Comparison of ENCODE assay signal across 8 cellular contexts in the genomic region with DNA sequence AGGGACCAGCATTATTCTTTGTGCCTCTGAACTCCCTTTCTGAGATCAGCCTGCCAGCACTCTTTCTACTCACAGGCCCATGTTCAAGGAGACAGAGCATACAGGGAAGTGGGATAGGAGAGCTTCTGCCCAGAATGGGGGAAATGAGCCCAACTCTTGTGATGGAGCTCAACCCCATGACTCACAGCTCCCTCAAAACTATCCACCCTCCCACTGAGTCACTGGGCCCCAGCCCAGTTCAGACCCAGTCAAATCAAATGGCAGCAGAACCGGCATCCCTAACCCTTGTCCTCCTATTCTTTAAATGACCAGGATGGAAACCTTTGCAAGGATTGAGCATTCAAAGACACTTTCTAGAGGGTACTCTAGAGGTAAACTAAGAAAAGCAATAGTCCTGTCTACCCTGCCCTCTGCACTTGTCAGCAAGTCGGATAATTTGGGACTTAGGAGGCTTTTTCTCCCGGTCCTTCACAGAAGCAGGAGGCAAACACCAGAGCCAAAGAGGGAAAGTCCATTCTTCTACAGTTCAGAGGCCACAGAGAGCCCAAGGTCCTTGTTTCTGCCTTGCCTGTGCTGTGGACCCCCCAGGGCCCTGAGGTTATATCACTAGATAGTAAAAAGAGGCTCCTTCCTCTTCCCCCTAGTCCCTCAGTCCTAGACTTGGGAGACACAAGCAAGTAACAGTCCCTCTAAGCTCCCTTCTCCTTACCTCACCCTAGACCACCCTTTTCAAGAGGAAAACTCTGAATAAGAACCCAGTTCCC. TPM values are rescaled to one million over a fixed set of nuclear protein-coding genes. Genes with fewer than 3 reads are reported as not detected.
DNase-seq lines count a peak whose midpoint lies in the region; ATAC-seq, FAIRE-seq and TF ChIP-seq lines count a peak whose summit lies in the region.

No MANE protein-coding gene starts in this region.

- no peak for TF ChIP-seq RAD21 in HepG2 (CRISPR knock-in tag; IDR thresholded peaks at IDR 0.05)

- H3K36me3 Mint-ChIP-seq in activated CD8-positive, alpha-beta memory T cell treated with anti-CD3 and anti-CD28 coated beads, Interleukin-2, amount 10 ng/mL, durations not matched to agents 7 days and 5 days, result peaks cover 4% of the 10 kb centered on the region
- no peaks in the 10 kb centered on the region for H3K36me3 Mint-ChIP-seq in astrocyte (ENCODE audit: low read depth, unreplicated experiment)

- H3K4me1 ChIP-seq in astrocyte (ENCODE audit: insufficient read depth, low read length) (peaks cover 56% of the 10 kb centered on the region), HepG2 (ENCODE audit: insufficient read depth, low read length) (peaks cover 48% of the 10 kb centered on the region), subcutaneous abdominal adipose tissue (ENCODE audit: control insufficient read depth in 5 of 5, insufficient read depth in 5 of 5, low read length in 5 of 5) (peaks cover 13 to 80% (median 68%) of the 10 kb centered on the region in 5 donors)

- no peak for DNase-seq in activated CD8-positive, alpha-beta memory T cell treated with anti-CD3 and anti-CD28 coated beads, Interleukin-2, amount 10 ng/mL, durations not matched to agents 7 days and 5 days
- DNase-seq in activated CD8-positive, alpha-beta memory T cell treated with anti-CD3 and anti-CD28 coated beads, Interleukin-2, amount 50 U/mL, for 48 hours, result no peak
- DNase-seq in astrocyte (ENCODE audit: low read depth) (peak; percentile 60), HepG2 (ENCODE audit: low spot score) (no peak), kidney glomerular epithelial cell (lab: John Stamatoyannopoulos, UW) (no peak)

- no peaks in the 10 kb centered on the region for H3K27me3 Mint-ChIP-seq in activated CD8-positive, alpha-beta memory T cell treated with anti-CD3 and anti-CD28 coated beads, Interleukin-2, amount 10 ng/mL, durations not matched to agents 7 days and 5 days
- no peaks in the 10 kb centered on the region for H3K27me3 Mint-ChIP-seq in astrocyte (ENCODE audit: low read depth, unreplicated experiment)

- H3K27ac Mint-ChIP-seq in activated CD8-positive, alpha-beta memory T cell treated with anti-CD3 and anti-CD28 coated beads, Interleukin-2, amount 10 ng/mL, durations not matched to agents 7 days and 5 days, result peak overlapping the region; percentile 82
- peak overlapping the region; percentile 93 for H3K27ac Mint-ChIP-seq in astrocyte (ENCODE audit: unreplicated experiment)

- H3K4me3 ChIP-seq in astrocyte (ENCODE audit: insufficient read depth, low read depth, low read length) (peak overlapping the region; percentile 48), HepG2 (replicated peaks in 1 of 3; ENCODE audit: insufficient read depth in 1 of 3, low read depth in 2 of 3, low read length in 3 of 3) (peak overlapping the region in 1 of 3 experiments; percentile 53; a peak in 1 of 6 replicates), subcutaneous abdominal adipose tissue (ENCODE audit: low read depth in 1 of 5, low read length in 5 of 5) (peak overlapping the region in 4 of 5 donors; percentile 48 to 82 (median 68))

- H3K36me3 ChIP-seq in astrocyte (ENCODE audit: insufficient read depth, low read length) (peaks cover 7% of the 10 kb centered on the region), HepG2 (replicated peaks in 1 of 2; ENCODE audit: control insufficient read depth in 1 of 2, insufficient read depth in 2 of 2, low read length in 2 of 2) (no peaks in the 10 kb centered on the region), subcutaneous abdominal adipose tissue (ENCODE audit: control insufficient read depth in 5 of 5, insufficient read depth in 5 of 5, low read length in 5 of 5) (peaks cover 0 to 15% (median 14%) of the 10 kb centered on the region in 5 donors)

- peak overlapping the region; percentile 85 for H3K9ac ChIP-seq in astrocyte (ENCODE audit: low read length)
- H3K9ac ChIP-seq in HepG2 (ENCODE audit: insufficient read depth, low read depth, low read length), result 0 out of 2 replicates have a peak overlapping the region, but pooled peaks have one; percentile 16
- H3K9ac ChIP-seq in subcutaneous abdominal adipose tissue (ENCODE audit: low read length in 5 of 5), result peak overlapping the region in 4 of 5 donors; percentile 64 to 77 (median 70)

- no peak for TF ChIP-seq POLR2A in HepG2 (IDR thresholded peaks at IDR 0.05; ENCODE audit: insufficient read depth in 1 of 2, low read depth in 2 of 2, low read length in 2 of 2)

- no peak for FAIRE-seq in astrocyte (lab: Jason Lieb, UNC)
- no peak for FAIRE-seq in HepG2 (lab: Jason Lieb, UNC)

- CTCF ChIA-PET in activated CD8-positive, alpha-beta memory T cell treated with anti-CD3 and anti-CD28 coated beads, Interleukin-2, amount 10 ng/mL, durations not matched to agents 7 days and 5 days (lab: Charles Lee), result interaction anchor here (0.8 to 8.4 kb wide), 8 partner anchors 9 to 369 kb away, joined by 3 to 44 read pairs (median 5); a partner anchor contains a TSS
- CTCF ChIA-PET in HepG2 (lab: Yijun Ruan, JAX; ENCODE audit: low intra/inter-chr PET ratio, low total read pairs), result no interaction called here

- no peak for ATAC-seq in activated CD8-positive, alpha-beta memory T cell treated with anti-CD3 and anti-CD28 coated beads, Interleukin-2, amount 10 ng/mL, durations not matched to agents 7 days and 5 days
- ATAC-seq in HepG2, result no peak
- ATAC-seq in activated CD4-positive, CD25-positive, alpha-beta regulatory T cell treated with anti-CD3 and anti-CD28 coated beads, Interleukin-2, amount 50 U/mL, for 24 hours, result no peak
- no peak for ATAC-seq in GM19397 (IDR thresholded peaks at IDR 0.05; ENCODE audit: unreplicated experiment)

- H3K27me3 ChIP-seq in astrocyte (ENCODE audit: insufficient read depth, low read length) (no peaks in the 10 kb centered on the region), HepG2 (ENCODE audit: control insufficient read depth in 1 of 2, insufficient read depth in 2 of 2, low read length in 2 of 2) (no peaks in the 10 kb centered on the region; a peak in 1 of 5 replicates), subcutaneous abdominal adipose tissue (ENCODE audit: control insufficient read depth in 5 of 5, insufficient read depth in 4 of 5, low read length in 5 of 5) (no peaks in the 10 kb centered on the region)

- peaks cover 64% of the 10 kb centered on the region for H3K79me2 ChIP-seq in astrocyte (ENCODE audit: insufficient read depth, low read length)
- H3K79me2 ChIP-seq in HepG2 (ENCODE audit: insufficient read depth, low read length), result no peaks in the 10 kb centered on the region

- H3K27ac ChIP-seq in astrocyte (ENCODE audit: low read depth, low read length) (peak overlapping the region; percentile 84), HepG2 (ENCODE audit: extremely low read length, insufficient read depth, low read length) (no peak overlapping the region), subcutaneous abdominal adipose tissue (ENCODE audit: low read depth, low read length) (peak overlapping the region; percentile 94)

- H3K9me3 ChIP-seq in astrocyte (ENCODE audit: insufficient read depth, low read depth, low read length) (no peaks in the 10 kb centered on the region), HepG2 (ENCODE audit: low read length) (no peaks in the 10 kb centered on the region), subcutaneous abdominal adipose tissue (ENCODE audit: control insufficient read depth in 5 of 5, low read length in 5 of 5) (no peaks in the 10 kb centered on the region)

- H4K20me1 ChIP-seq in astrocyte (ENCODE audit: insufficient read depth, low read length) (peaks cover 31% of the 10 kb centered on the region), HepG2 (ENCODE audit: insufficient read depth, low read length) (no peaks in the 10 kb centered on the region)

- H3K9me3 Mint-ChIP-seq in activated CD8-positive, alpha-beta memory T cell treated with anti-CD3 and anti-CD28 coated beads, Interleukin-2, amount 10 ng/mL, durations not matched to agents 7 days and 5 days (ENCODE audit: low read depth), result no peaks in the 10 kb centered on the region
- H3K9me3 Mint-ChIP-seq in astrocyte (ENCODE audit: unreplicated experiment), result no peaks in the 10 kb centered on the region

- BruUV-seq in HepG2 (replicated peaks; lab: Mats Ljungman, UMichigan), result no TSS peak

- TF ChIP-seq CTCF in astrocyte (IDR thresholded peaks at IDR 0.05; ENCODE audit: insufficient read depth, low read depth, low read length), result no peak
- TF ChIP-seq CTCF in HepG2 (CRISPR knock-in tag; IDR thresholded peaks at IDR 0.05), result no peak

- 29% methylated on average over 2 of the region's 3 CpGs for WGBS in HepG2 (ENCODE audit: low lambda C conversion rate)

- in situ Hi-C loops in HepG2 (cut with HindIII; ENCODE audit: extremely low pct_ligation_motif_present, low pct_unique_long_range_greater_than_20kb), result loop anchor here (10.0 kb wide), 1 partner anchor 542 kb away; a partner anchor contains a TSS

- peaks cover 49% of the 10 kb centered on the region for H3K4me1 Mint-ChIP-seq in activated CD8-positive, alpha-beta memory T cell treated with anti-CD3 and anti-CD28 coated beads, Interleukin-2, amount 10 ng/mL, durations not matched to agents 7 days and 5 days
- H3K4me1 Mint-ChIP-seq in astrocyte (ENCODE audit: low read depth, unreplicated experiment), result peaks cover 35% of the 10 kb centered on the region

- H2AFZ ChIP-seq in astrocyte (ENCODE audit: low read depth, low read length) (no peak overlapping the region), HepG2 (ENCODE audit: low read length) (peak overlapping the region; percentile 2)

- H3K4me3 Mint-ChIP-seq in activated CD8-positive, alpha-beta memory T cell treated with anti-CD3 and anti-CD28 coated beads, Interleukin-2, amount 10 ng/mL, durations not matched to agents 7 days and 5 days, result peak overlapping the region; percentile 60
- H3K4me3 Mint-ChIP-seq in astrocyte (ENCODE audit: unreplicated experiment), result peak overlapping the region; percentile 95

- TF ChIP-seq EP300 in HepG2 (IDR thresholded peaks at IDR 0.05; ENCODE audit: low read depth in 2 of 2, low read length in 2 of 2) (no peak), HepG2 (CRISPR knock-in tag; IDR thresholded peaks at IDR 0.05; ENCODE audit: borderline replicate concordance) (no peak)

- POLR2A ChIA-PET in HepG2 (lab: Yijun Ruan, JAX), result interaction anchor here (0.8 to 2.5 kb wide), 6 partner anchors 10 to 145 kb away, joined by 3 to 17 read pairs (median 7); a partner anchor contains a TSS

- peak overlapping the region; percentile 94 for H3K4me2 ChIP-seq in astrocyte (ENCODE audit: low read length)
- H3K4me2 ChIP-seq in HepG2 (ENCODE audit: low read depth, low read length), result peak overlapping the region; percentile 78

- intact Hi-C loops in HepG2 (cut with micrococcal nuclease; ENCODE audit: unreplicated experiment), result no loop called here

RNA-seq across cellular contexts. Expression of a gene that starts 3.2 kb away (rescaled TPM):
- 10 to 100 TPM; 15.9 to 17.1 TPM for total RNA-seq in activated CD8-positive, alpha-beta memory T cell treated with anti-CD3 and anti-CD28 coated beads, Interleukin-2, amount 10 ng/mL, durations not matched to agents 7 days and 5 days
- total RNA-seq in astrocyte (68.9 and 76.9 TPM in 2 replicates), HepG2 (2016; rRNA removed; fragmentation: Illumina TruSeq; extraction: Trizol) (1.9 and 2.3 TPM in 2 replicates)
- total RNA-seq in HepG2 (2016; cell fraction: cytosol; rRNA removed; fragmentation: Illumina TruSeq; extraction: Trizol; ENCODE audit: low read depth), result 0.26 and 0.61 TPM in 2 replicates
- total RNA-seq in HepG2 (2016; cell fraction: insoluble cytoplasmic fraction; rRNA removed; fragmentation: Illumina TruSeq; extraction: Trizol), result 1.6 and 2.0 TPM in 2 replicates
- 1.2 and 1.5 TPM in 2 replicates for total RNA-seq in HepG2 (2016; cell fraction: membrane; rRNA removed; fragmentation: Illumina TruSeq; extraction: Trizol)
- total RNA-seq in HepG2 (2016; cell fraction: nucleus; rRNA removed; fragmentation: Illumina TruSeq; extraction: Trizol), result 1.8 and 2.3 TPM in 2 replicates
- polyA plus RNA-seq in HepG2 (2011; rRNA removed), result 6.4 and 7.1 TPM in 2 replicates
- polyA plus RNA-seq in HepG2 (2011; cell fraction: cytosol; rRNA removed), result 6.6 and 6.7 TPM in 2 replicates
- 16.6 and 22.2 TPM in 2 replicates for polyA plus RNA-seq in HepG2 (2011; cell fraction: nucleus; rRNA removed)
- polyA plus RNA-seq in HepG2 (2012), result 2.0 and 2.1 TPM in 2 replicates
- polyA plus RNA-seq in HepG2 (2016; cell fraction: cytosol; fragmentation: Illumina TruSeq; extraction: Trizol; ENCODE audit: low read depth), result 0.47 and 0.61 TPM in 2 replicates
- polyA plus RNA-seq in HepG2 (2016; cell fraction: insoluble cytoplasmic fraction; fragmentation: Illumina TruSeq; extraction: Trizol; ENCODE audit: low read depth), result 2.2 TPM in 2 replicates
- polyA plus RNA-seq in HepG2 (2016; cell fraction: membrane; fragmentation: Illumina TruSeq; extraction: Trizol; ENCODE audit: low read depth), result 1.4 and 1.6 TPM in 2 replicates
- 4.3 and 5.5 TPM in 2 replicates for polyA plus RNA-seq in HepG2 (2016; cell fraction: nucleus; fragmentation: Illumina TruSeq; extraction: Trizol; ENCODE audit: insufficient read depth, low read depth)
- polyA minus RNA-seq in HepG2 (2011; rRNA and poly(A)+ RNA removed; ENCODE audit: low replicate concordance), result 7.8 and 10.5 TPM in 2 replicates
- 1.7 and 1.8 TPM in 2 replicates for polyA minus RNA-seq in HepG2 (2011; cell fraction: cytosol; rRNA and poly(A)+ RNA removed)
- 3.7 and 4.0 TPM in 2 replicates for polyA minus RNA-seq in HepG2 (2011; cell fraction: nucleus; rRNA and poly(A)+ RNA removed)

RNA-seq across cellular contexts. Expression of a gene that starts 9.5 kb away (rescaled TPM):
- total RNA-seq in activated CD8-positive, alpha-beta memory T cell treated with anti-CD3 and anti-CD28 coated beads, Interleukin-2, amount 10 ng/mL, durations not matched to agents 7 days and 5 days, result 100 to 1,000 TPM; 145 to 169 TPM
- total RNA-seq in astrocyte (83.1 and 85.1 TPM in 2 replicates), HepG2 (2016; rRNA removed; fragmentation: Illumina TruSeq; extraction: Trizol) (250 and 305 TPM in 2 replicates)
- total RNA-seq in HepG2 (2016; cell fraction: cytosol; rRNA removed; fragmentation: Illumina TruSeq; extraction: Trizol; ENCODE audit: low read depth), result 682 and 717 TPM in 2 replicates
- total RNA-seq in HepG2 (2016; cell fraction: insoluble cytoplasmic fraction; rRNA removed; fragmentation: Illumina TruSeq; extraction: Trizol), result 259 and 314 TPM in 2 replicates
- total RNA-seq in HepG2 (2016; cell fraction: membrane; rRNA removed; fragmentation: Illumina TruSeq; extraction: Trizol), result 635 and 649 TPM in 2 replicates
- 99.4 and 103 TPM in 2 replicates for total RNA-seq in HepG2 (2016; cell fraction: nucleus; rRNA removed; fragmentation: Illumina TruSeq; extraction: Trizol)
- 243 and 245 TPM in 2 replicates for polyA plus RNA-seq in HepG2 (2011; rRNA removed)
- polyA plus RNA-seq in HepG2 (2011; cell fraction: cytosol; rRNA removed), result 206 and 268 TPM in 2 replicates
- polyA plus RNA-seq in HepG2 (2011; cell fraction: nucleus; rRNA removed), result 223 and 235 TPM in 2 replicates
- 137 and 155 TPM in 2 replicates for polyA plus RNA-seq in HepG2 (2012)
- polyA plus RNA-seq in HepG2 (2016; cell fraction: cytosol; fragmentation: Illumina TruSeq; extraction: Trizol; ENCODE audit: low read depth), result 796 and 800 TPM in 2 replicates
- polyA plus RNA-seq in HepG2 (2016; cell fraction: insoluble cytoplasmic fraction; fragmentation: Illumina TruSeq; extraction: Trizol; ENCODE audit: low read depth), result 284 and 314 TPM in 2 replicates
- polyA plus RNA-seq in HepG2 (2016; cell fraction: membrane; fragmentation: Illumina TruSeq; extraction: Trizol; ENCODE audit: low read depth), result 557 and 563 TPM in 2 replicates
- polyA plus RNA-seq in HepG2 (2016; cell fraction: nucleus; fragmentation: Illumina TruSeq; extraction: Trizol; ENCODE audit: insufficient read depth, low read depth), result 177 and 181 TPM in 2 replicates
- 125 and 128 TPM in 2 replicates for polyA minus RNA-seq in HepG2 (2011; rRNA and poly(A)+ RNA removed; ENCODE audit: low replicate concordance)
- 41.4 and 52.8 TPM in 2 replicates for polyA minus RNA-seq in HepG2 (2011; cell fraction: cytosol; rRNA and poly(A)+ RNA removed)
- polyA minus RNA-seq in HepG2 (2011; cell fraction: nucleus; rRNA and poly(A)+ RNA removed), result 27.2 and 45.5 TPM in 2 replicates

RNA-seq across cellular contexts. Expression of a gene that starts 16.0 kb away (rescaled TPM):
- total RNA-seq in activated CD8-positive, alpha-beta memory T cell treated with anti-CD3 and anti-CD28 coated beads, Interleukin-2, amount 10 ng/mL, durations not matched to agents 7 days and 5 days, result 10 to 100 TPM; 28.5 to 31.6 TPM
- total RNA-seq in astrocyte (19.7 and 20.8 TPM in 2 replicates), HepG2 (2016; rRNA removed; fragmentation: Illumina TruSeq; extraction: Trizol) (6.6 and 20.5 TPM in 2 replicates)
- total RNA-seq in HepG2 (2016; cell fraction: cytosol; rRNA removed; fragmentation: Illumina TruSeq; extraction: Trizol; ENCODE audit: low read depth), result 1.7 and 3.4 TPM in 2 replicates
- total RNA-seq in HepG2 (2016; cell fraction: insoluble cytoplasmic fraction; rRNA removed; fragmentation: Illumina TruSeq; extraction: Trizol), result 6.2 and 20.0 TPM in 2 replicates
- 3.2 and 3.6 TPM in 2 replicates for total RNA-seq in HepG2 (2016; cell fraction: membrane; rRNA removed; fragmentation: Illumina TruSeq; extraction: Trizol)
- total RNA-seq in HepG2 (2016; cell fraction: nucleus; rRNA removed; fragmentation: Illumina TruSeq; extraction: Trizol), result 18.5 and 23.4 TPM in 2 replicates
- 24.4 and 26.2 TPM in 2 replicates for polyA plus RNA-seq in HepG2 (2011; rRNA removed)
- 18.2 and 19.4 TPM in 2 replicates for polyA plus RNA-seq in HepG2 (2011; cell fraction: cytosol; rRNA removed)
- polyA plus RNA-seq in HepG2 (2011; cell fraction: nucleus; rRNA removed), result 36.6 and 39.8 TPM in 2 replicates
- 11.1 and 13.7 TPM in 2 replicates for polyA plus RNA-seq in HepG2 (2012)
- 1.4 TPM in 2 replicates for polyA plus RNA-seq in HepG2 (2016; cell fraction: cytosol; fragmentation: Illumina TruSeq; extraction: Trizol; ENCODE audit: low read depth)
- 5.1 and 7.0 TPM in 2 replicates for polyA plus RNA-seq in HepG2 (2016; cell fraction: insoluble cytoplasmic fraction; fragmentation: Illumina TruSeq; extraction: Trizol; ENCODE audit: low read depth)
- 2.4 and 2.7 TPM in 2 replicates for polyA plus RNA-seq in HepG2 (2016; cell fraction: membrane; fragmentation: Illumina TruSeq; extraction: Trizol; ENCODE audit: low read depth)
- polyA plus RNA-seq in HepG2 (2016; cell fraction: nucleus; fragmentation: Illumina TruSeq; extraction: Trizol; ENCODE audit: insufficient read depth, low read depth), result 29.3 and 36.5 TPM in 2 replicates
- 54.7 and 59.3 TPM in 2 replicates for polyA minus RNA-seq in HepG2 (2011; rRNA and poly(A)+ RNA removed; ENCODE audit: low replicate concordance)
- polyA minus RNA-seq in HepG2 (2011; cell fraction: cytosol; rRNA and poly(A)+ RNA removed), result 15.4 and 19.4 TPM in 2 replicates
- polyA minus RNA-seq in HepG2 (2011; cell fraction: nucleus; rRNA and poly(A)+ RNA removed), result 20.1 and 20.3 TPM in 2 replicates

RNA-seq across cellular contexts. Expression of a gene that starts 32.7 kb away (rescaled TPM):
- total RNA-seq in activated CD8-positive, alpha-beta memory T cell treated with anti-CD3 and anti-CD28 coated beads, Interleukin-2, amount 10 ng/mL, durations not matched to agents 7 days and 5 days, result 100 to 1,000 TPM; 121 to 141 TPM
- total RNA-seq in astrocyte (11.0 and 14.1 TPM in 2 replicates), HepG2 (2016; rRNA removed; fragmentation: Illumina TruSeq; extraction: Trizol) (43.3 and 45.1 TPM in 2 replicates)
- 22.3 and 24.9 TPM in 2 replicates for total RNA-seq in HepG2 (2016; cell fraction: cytosol; rRNA removed; fragmentation: Illumina TruSeq; extraction: Trizol; ENCODE audit: low read depth)
- total RNA-seq in HepG2 (2016; cell fraction: insoluble cytoplasmic fraction; rRNA removed; fragmentation: Illumina TruSeq; extraction: Trizol), result 38.9 and 46.7 TPM in 2 replicates
- total RNA-seq in HepG2 (2016; cell fraction: membrane; rRNA removed; fragmentation: Illumina TruSeq; extraction: Trizol), result 30.7 and 36.4 TPM in 2 replicates
- 49.6 and 53.6 TPM in 2 replicates for total RNA-seq in HepG2 (2016; cell fraction: nucleus; rRNA removed; fragmentation: Illumina TruSeq; extraction: Trizol)
- polyA plus RNA-seq in HepG2 (2011; rRNA removed), result 10.8 and 14.4 TPM in 2 replicates
- 4.4 and 6.9 TPM in 2 replicates for polyA plus RNA-seq in HepG2 (2011; cell fraction: cytosol; rRNA removed)
- polyA plus RNA-seq in HepG2 (2011; cell fraction: nucleus; rRNA removed), result 51.4 and 75.5 TPM in 2 replicates
- 7.3 and 17.1 TPM in 2 replicates for polyA plus RNA-seq in HepG2 (2012)
- polyA plus RNA-seq in HepG2 (2016; cell fraction: cytosol; fragmentation: Illumina TruSeq; extraction: Trizol; ENCODE audit: low read depth), result 11.9 and 12.4 TPM in 2 replicates
- polyA plus RNA-seq in HepG2 (2016; cell fraction: insoluble cytoplasmic fraction; fragmentation: Illumina TruSeq; extraction: Trizol; ENCODE audit: low read depth), result 28.3 and 28.9 TPM in 2 replicates
- 21.2 and 24.3 TPM in 2 replicates for polyA plus RNA-seq in HepG2 (2016; cell fraction: membrane; fragmentation: Illumina TruSeq; extraction: Trizol; ENCODE audit: low read depth)
- 96.3 and 105 TPM in 2 replicates for polyA plus RNA-seq in HepG2 (2016; cell fraction: nucleus; fragmentation: Illumina TruSeq; extraction: Trizol; ENCODE audit: insufficient read depth, low read depth)
- 22.2 and 87.0 TPM in 2 replicates for polyA minus RNA-seq in HepG2 (2011; rRNA and poly(A)+ RNA removed; ENCODE audit: low replicate concordance)
- 4.6 and 5.9 TPM in 2 replicates for polyA minus RNA-seq in HepG2 (2011; cell fraction: cytosol; rRNA and poly(A)+ RNA removed)
- polyA minus RNA-seq in HepG2 (2011; cell fraction: nucleus; rRNA and poly(A)+ RNA removed), result 32.1 and 37.9 TPM in 2 replicates

RNA-seq across cellular contexts. Expression of a gene that starts 40.0 kb away (rescaled TPM):
- 100 to 1,000 TPM; 222 to 298 TPM for total RNA-seq in activated CD8-positive, alpha-beta memory T cell treated with anti-CD3 and anti-CD28 coated beads, Interleukin-2, amount 10 ng/mL, durations not matched to agents 7 days and 5 days
- total RNA-seq in astrocyte (366 and 390 TPM in 2 replicates), HepG2 (2016; rRNA removed; fragmentation: Illumina TruSeq; extraction: Trizol) (391 and 406 TPM in 2 replicates)
- total RNA-seq in HepG2 (2016; cell fraction: cytosol; rRNA removed; fragmentation: Illumina TruSeq; extraction: Trizol; ENCODE audit: low read depth), result 18.6 and 21.7 TPM in 2 replicates
- 376 and 380 TPM in 2 replicates for total RNA-seq in HepG2 (2016; cell fraction: insoluble cytoplasmic fraction; rRNA removed; fragmentation: Illumina TruSeq; extraction: Trizol)
- 43.0 and 49.6 TPM in 2 replicates for total RNA-seq in HepG2 (2016; cell fraction: membrane; rRNA removed; fragmentation: Illumina TruSeq; extraction: Trizol)
- 244 and 245 TPM in 2 replicates for total RNA-seq in HepG2 (2016; cell fraction: nucleus; rRNA removed; fragmentation: Illumina TruSeq; extraction: Trizol)
- 143 and 166 TPM in 2 replicates for polyA plus RNA-seq in HepG2 (2011; rRNA removed)
- 151 and 155 TPM in 2 replicates for polyA plus RNA-seq in HepG2 (2011; cell fraction: cytosol; rRNA removed)
- 129 and 137 TPM in 2 replicates for polyA plus RNA-seq in HepG2 (2011; cell fraction: nucleus; rRNA removed)
- polyA plus RNA-seq in HepG2 (2012), result 146 and 152 TPM in 2 replicates
- 10.7 and 12.6 TPM in 2 replicates for polyA plus RNA-seq in HepG2 (2016; cell fraction: cytosol; fragmentation: Illumina TruSeq; extraction: Trizol; ENCODE audit: low read depth)
- 291 and 344 TPM in 2 replicates for polyA plus RNA-seq in HepG2 (2016; cell fraction: insoluble cytoplasmic fraction; fragmentation: Illumina TruSeq; extraction: Trizol; ENCODE audit: low read depth)
- polyA plus RNA-seq in HepG2 (2016; cell fraction: membrane; fragmentation: Illumina TruSeq; extraction: Trizol; ENCODE audit: low read depth), result 15.8 and 22.5 TPM in 2 replicates
- 266 and 278 TPM in 2 replicates for polyA plus RNA-seq in HepG2 (2016; cell fraction: nucleus; fragmentation: Illumina TruSeq; extraction: Trizol; ENCODE audit: insufficient read depth, low read depth)
- polyA minus RNA-seq in HepG2 (2011; rRNA and poly(A)+ RNA removed; ENCODE audit: low replicate concordance), result 446 and 616 TPM in 2 replicates
- polyA minus RNA-seq in HepG2 (2011; cell fraction: cytosol; rRNA and poly(A)+ RNA removed), result 189 and 210 TPM in 2 replicates
- polyA minus RNA-seq in HepG2 (2011; cell fraction: nucleus; rRNA and poly(A)+ RNA removed), result 248 and 250 TPM in 2 replicates

Comparison
In these comparisons a context has a peak if more than half of its experiments do, and no peak if none do; other contexts are left out.
1. H3K9ac ChIP-seq: peak in every context shown above with its lines; median percentile 85 in astrocyte; 70 in subcutaneous abdominal adipose tissue; 16 in HepG2.